ENCODE assay signal across 10 cellular contexts in genomic region chr19:19463348-19464117, GRCh38. TPM values are rescaled to one million over a fixed set of nuclear protein-coding genes. Genes with fewer than 3 reads are reported as not detected.
DNase-seq lines count a peak whose midpoint lies in the region; ATAC-seq and TF ChIP-seq lines count a peak whose summit lies in the region.
"Had no signal": no experiment of that assay in that cellular context is flagged by ENCODE, and none has a peak within 500 bp of the region (broad histone marks: within the 10 kb centered on the region; RNA-seq: fewer than 3 reads in every experiment).

No MANE protein-coding gene starts in this region.

- peaks cover 29% of the 10 kb centered on the region for H3K9me3 Mint-ChIP-seq in neural progenitor cell

- H3K9me3 ChIP-seq in neural progenitor cell (ENCODE audit: low read depth) = peaks cover 12% of the 10 kb centered on the region

- ATAC-seq in esophagus mucosa (peak; percentile 37), HG02884 (IDR thresholded peaks at IDR 0.05; ENCODE audit: unreplicated experiment) (no peak), GM21737 (IDR thresholded peaks at IDR 0.05; ENCODE audit: unreplicated experiment) (no peak)

- peak overlapping the region; percentile 74 for H3K4me3 Mint-ChIP-seq in neural progenitor cell

- H3K4me2 ChIP-seq in neural progenitor cell = peak overlapping the region; percentile 47

- H3K27me3 Mint-ChIP-seq in neural progenitor cell (ENCODE audit: insufficient read depth, low read depth) = peaks cover 5% of the 10 kb centered on the region

- H3K4me1 Mint-ChIP-seq in neural progenitor cell = peaks cover 66% of the 10 kb centered on the region

- peaks cover 54% of the 10 kb centered on the region for H3K4me1 ChIP-seq in neural progenitor cell

- H3K36me3 ChIP-seq in neural progenitor cell = peaks cover 13% of the 10 kb centered on the region

- H2AFZ ChIP-seq in neural progenitor cell (replicated peaks) = no peak overlapping the region

- peaks cover 54% of the 10 kb centered on the region for H4K20me1 ChIP-seq in neural progenitor cell (ENCODE audit: low read depth)

- H3K9ac ChIP-seq in neural progenitor cell = no peak overlapping the region

- H3K27me3 ChIP-seq in neural progenitor cell = no peaks in the 10 kb centered on the region

- peak overlapping the region; percentile 99 for H3K27ac Mint-ChIP-seq in neural progenitor cell

- TF ChIP-seq CTCF in AG09309 (IDR thresholded peaks at IDR 0.05; ENCODE audit: control insufficient read depth, insufficient read depth, low read depth, low read length, missing control alignments) (no peak), neural progenitor cell (IDR thresholded peaks at IDR 0.05) (no peak)

- peaks cover 37% of the 10 kb centered on the region for H3K36me3 Mint-ChIP-seq in neural progenitor cell

- H3K27ac ChIP-seq in neural progenitor cell = peak overlapping the region; percentile 83

- DNase-seq in AG09309 (ENCODE audit: low read depth) (peak; percentile 23), NCI-H69 (lab: John Stamatoyannopoulos, UW) (peak; percentile 16), neural progenitor cell (ENCODE audit: low spot score) (no peak), NCI-H2081 (lab: John Stamatoyannopoulos, UW) (no peak)
- DNase-seq in stimulated activated CD4-positive, alpha-beta T cell treated with anti-CD3 and anti-CD28 coated beads, Interleukin-12 subunit alpha, Interleukin-12 subunit beta, amount 100 ng/mL, for 4 hours = no peak
- DNase-seq: activated effector memory CD4-positive, alpha-beta T cell treated with Interleukin-2 at 50 U/mL for 16 hours; stimulated activated CD4-positive, alpha-beta T cell treated with anti-CD3 and anti-CD28 coated beads, Interleukin-4, amount 100 ng/mL, for 24 hours had no signal

- no peak overlapping the region for H3K4me3 ChIP-seq in AG09309 (ENCODE audit: control insufficient read depth, low read depth, low read length)
- H3K4me3 ChIP-seq in neural progenitor cell = no peak overlapping the region

- H3F3A ChIP-seq in neural progenitor cell (ENCODE audit: low read depth) = peaks cover 48% of the 10 kb centered on the region

- H3K79me2 ChIP-seq in neural progenitor cell (ENCODE audit: low read depth) = peaks cover 99% of the 10 kb centered on the region

RNA-seq across cellular contexts. Expression of gene TSSK6, which starts 51.8 kb away (rescaled TPM):
- 1.4 TPM for total RNA-seq in esophagus mucosa
- total RNA-seq in neural progenitor cell (ENCODE audit: low replicate concordance) = 4.6 and 7.0 TPM in 2 replicates

RNA-seq across cellular contexts. Expression of gene NDUFA13, which starts 52.5 kb away (rescaled TPM):
- total RNA-seq in esophagus mucosa (314 TPM), neural progenitor cell (ENCODE audit: low replicate concordance) (78.6 and 108 TPM in 2 replicates)

RNA-seq across cellular contexts. Expression of gene GATAD2A, which starts 58.1 kb away (rescaled TPM):
- total RNA-seq in esophagus mucosa (58.9 TPM), neural progenitor cell (ENCODE audit: low replicate concordance) (37.9 and 49.8 TPM in 2 replicates)

Comparison
In these comparisons a context has a peak if more than half of its experiments do, and no peak if none do; other contexts are left out.
1. DNase-seq: peak in AG09309 (single experiment) and NCI-H69 (single experiment); none in neural progenitor cell (single experiment), stimulated activated CD4-positive, alpha-beta T cell treated with anti-CD3 and anti-CD28 coated beads, Interleukin-12 subunit alpha, Interleukin-12 subunit beta, amount 100 ng/mL, for 4 hours (single experiment) and NCI-H2081 (0 of 2).